Comparison of ENCODE assay signal across 20 cellular contexts in the genomic region with DNA sequence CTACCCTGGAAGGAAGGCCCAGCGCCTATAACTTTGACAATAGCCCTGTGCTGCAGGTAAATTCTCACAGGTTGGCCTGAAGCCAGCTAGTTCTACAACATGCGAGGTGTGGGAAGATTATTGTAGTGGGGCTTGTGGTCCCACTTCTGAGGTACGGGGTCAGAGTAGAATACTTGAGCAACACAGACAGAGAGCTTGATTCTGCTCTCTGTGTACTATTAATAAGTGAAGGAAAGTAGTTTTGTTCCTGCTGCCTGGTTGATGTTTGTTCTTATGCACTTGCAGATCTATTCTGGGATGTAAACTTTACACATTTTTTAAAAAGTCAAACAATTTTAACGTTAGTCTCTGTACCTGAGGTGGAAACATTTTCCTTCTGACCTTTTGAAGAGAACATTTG.
"Had no signal": no experiment of that assay in that cellular context is flagged by ENCODE, and none has a peak within 500 bp of the region (broad histone marks: within the 10 kb centered on the region; RNA-seq: fewer than 3 reads in every experiment).

No MANE protein-coding gene starts in this region.

- H3K27ac ChIP-seq: foreskin keratinocyte, skin epidermis had no signal

- H3K36me3 Mint-ChIP-seq: activated CD4-positive, alpha-beta memory T cell treated with anti-CD3 and anti-CD28 coated beads for 36 hours; activated naive CD4-positive, alpha-beta T cell treated with anti-CD3 and anti-CD28 coated beads, Interleukin-2, amount 10 ng/mL, durations not matched to agents 7 days and 5 days; immature natural killer cell had no signal

- DNase-seq: activated CD4-positive, alpha-beta memory T cell treated with anti-CD3 and anti-CD28 coated beads for 36 hours; activated CD4-positive, alpha-beta T cell treated with anti-CD3 and anti-CD28 coated beads for 4 hours; activated CD4-positive, CD25-positive, alpha-beta regulatory T cell; activated effector memory CD4-positive, alpha-beta T cell treated with Interleukin-2 at 50 U/mL for 16 hours; activated naive CD4-positive, alpha-beta T cell treated with anti-CD3 and anti-CD28 coated beads, Interleukin-2, amount 10 ng/mL, durations not matched to agents 7 days and 5 days; activated naive CD8-positive, alpha-beta T cell treated with anti-CD3 and anti-CD28 coated beads, Interleukin-2, amount 50 U/mL, for 24 hours; activated T-cell treated with anti-CD3 and anti-CD28 coated beads, Interleukin-2, amount 50 U/mL, for 48 hours; effector CD4-positive, alpha-beta T cell; foreskin keratinocyte; immature natural killer cell; occipital lobe; stimulated activated CD4-positive, alpha-beta T cell treated with anti-CD3 and anti-CD28 coated beads, Interleukin-2, amount 100 ng/mL, for 24 hours; T1000; testis had no signal

- H3K9me3 ChIP-seq: testis had no signal

- H3K27ac Mint-ChIP-seq: activated CD4-positive, alpha-beta memory T cell treated with anti-CD3 and anti-CD28 coated beads for 36 hours; activated naive CD4-positive, alpha-beta T cell treated with anti-CD3 and anti-CD28 coated beads, Interleukin-2, amount 10 ng/mL, durations not matched to agents 7 days and 5 days; activated naive CD8-positive, alpha-beta T cell treated with anti-CD3 and anti-CD28 coated beads, Interleukin-2, amount 50 U/mL, for 24 hours; dendritic cell treated with granulocyte-macrophage colony-stimulating factor and Interleukin-4, amounts not matched to agents 40 ng/mL and 50 ng/mL, for 4 days; immature natural killer cell; memory B cell; stimulated activated memory B cell treated with anti-CD40 and anti-IgM and Interleukin-4, amounts not matched to agents 10 μg/mL and 1 μg/mL and 100 μg/mL, for 72 hours; T-helper 1 cell treated with Interleukin-12 subunit alpha and Interleukin-12 subunit beta and Interleukin-4 antibody, amounts not matched to agents 30 μg/mL and 1 μg/mL, for 36 hours had no signal

- H3K9me3 Mint-ChIP-seq: activated CD4-positive, alpha-beta memory T cell treated with anti-CD3 and anti-CD28 coated beads for 36 hours; activated naive CD4-positive, alpha-beta T cell treated with anti-CD3 and anti-CD28 coated beads, Interleukin-2, amount 10 ng/mL, durations not matched to agents 7 days and 5 days; activated naive CD8-positive, alpha-beta T cell treated with anti-CD3 and anti-CD28 coated beads, Interleukin-2, amount 50 U/mL, for 24 hours; dendritic cell treated with granulocyte-macrophage colony-stimulating factor and Interleukin-4, amounts not matched to agents 40 ng/mL and 50 ng/mL, for 4 days; immature natural killer cell; memory B cell; stimulated activated memory B cell treated with anti-CD40 and anti-IgM and Interleukin-4, amounts not matched to agents 10 μg/mL and 1 μg/mL and 100 μg/mL, for 72 hours; T-helper 1 cell treated with Interleukin-12 subunit alpha and Interleukin-12 subunit beta and Interleukin-4 antibody, amounts not matched to agents 30 μg/mL and 1 μg/mL, for 36 hours had no signal

- H3K4me3 Mint-ChIP-seq: activated CD4-positive, alpha-beta memory T cell treated with anti-CD3 and anti-CD28 coated beads for 36 hours; activated naive CD4-positive, alpha-beta T cell treated with anti-CD3 and anti-CD28 coated beads, Interleukin-2, amount 10 ng/mL, durations not matched to agents 7 days and 5 days; activated naive CD8-positive, alpha-beta T cell treated with anti-CD3 and anti-CD28 coated beads, Interleukin-2, amount 50 U/mL, for 24 hours; dendritic cell treated with granulocyte-macrophage colony-stimulating factor and Interleukin-4, amounts not matched to agents 40 ng/mL and 50 ng/mL, for 4 days; immature natural killer cell; memory B cell; stimulated activated memory B cell treated with anti-CD40 and anti-IgM and Interleukin-4, amounts not matched to agents 10 μg/mL and 1 μg/mL and 100 μg/mL, for 72 hours; T-helper 1 cell treated with Interleukin-12 subunit alpha and Interleukin-12 subunit beta and Interleukin-4 antibody, amounts not matched to agents 30 μg/mL and 1 μg/mL, for 36 hours had no signal

- H3K27me3 ChIP-seq: foreskin keratinocyte, testis had no signal

- H3K4me1 Mint-ChIP-seq: activated naive CD4-positive, alpha-beta T cell treated with anti-CD3 and anti-CD28 coated beads, Interleukin-2, amount 10 ng/mL, durations not matched to agents 7 days and 5 days; activated naive CD8-positive, alpha-beta T cell treated with anti-CD3 and anti-CD28 coated beads, Interleukin-2, amount 50 U/mL, for 24 hours; immature natural killer cell had no signal

- H3K4me3 ChIP-seq: skin epidermis, testis had no signal

- H3K27me3 Mint-ChIP-seq: dendritic cell treated with granulocyte-macrophage colony-stimulating factor and Interleukin-4, amounts not matched to agents 40 ng/mL and 50 ng/mL, for 4 days; memory B cell; stimulated activated memory B cell treated with anti-CD40 and anti-IgM and Interleukin-4, amounts not matched to agents 10 μg/mL and 1 μg/mL and 100 μg/mL, for 72 hours had no signal

- ATAC-seq: activated naive CD8-positive, alpha-beta T cell treated with anti-CD3 and anti-CD28 coated beads, Interleukin-2, amount 50 U/mL, for 24 hours; foreskin keratinocyte; left lobe of liver; stimulated activated memory B cell treated with anti-CD40 and anti-IgM and Interleukin-4, amounts not matched to agents 10 μg/mL and 1 μg/mL and 100 μg/mL, for 72 hours had no signal
